8 cellular contexts compared by ENCODE assay signal in the genomic region with DNA sequence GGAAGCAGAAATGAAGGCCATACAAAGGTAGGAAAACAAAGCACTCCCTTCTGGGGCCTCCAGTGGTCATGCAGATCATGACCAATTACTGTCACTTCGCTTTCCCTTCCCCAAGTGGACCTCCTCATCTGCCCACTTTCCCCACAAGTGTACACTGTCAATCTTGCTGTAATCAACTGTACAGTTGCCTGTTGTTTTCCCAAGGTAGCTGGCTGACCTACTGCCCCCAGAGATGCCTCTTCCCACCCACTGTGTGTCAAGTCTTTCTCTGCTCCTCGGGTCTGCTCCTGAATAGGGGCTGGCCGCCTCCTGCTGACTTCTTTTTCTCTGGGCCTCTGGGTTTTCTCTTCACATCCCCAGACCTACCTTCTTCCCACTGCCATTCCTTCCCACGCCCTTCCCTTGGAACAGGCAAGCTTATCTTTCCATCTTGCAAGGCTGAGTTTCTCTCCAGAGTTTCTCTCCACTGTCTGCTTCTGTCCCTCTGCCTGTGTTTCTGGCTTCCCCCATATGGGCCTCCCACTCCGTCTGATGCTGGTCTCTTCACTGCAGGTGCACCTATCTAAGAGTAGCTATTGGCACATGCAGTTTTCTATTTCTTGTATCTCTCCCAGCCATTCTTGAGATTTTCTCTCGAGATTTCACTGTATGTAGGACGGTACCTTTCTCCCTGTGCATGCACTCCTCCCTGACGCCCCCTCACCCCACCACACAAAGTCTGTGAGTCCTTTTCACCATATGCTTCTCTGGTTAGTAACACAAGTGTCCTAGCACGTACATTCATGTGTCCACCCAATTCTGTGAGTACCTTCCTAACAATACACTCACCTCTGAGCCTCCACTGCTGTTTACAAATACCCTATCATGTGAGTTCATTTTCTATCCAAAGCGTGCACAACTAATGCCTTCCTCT. TPM values are rescaled to one million over a fixed set of nuclear protein-coding genes. Genes with fewer than 3 reads are reported as not detected.
DNase-seq lines count a peak whose midpoint lies in the region; TF ChIP-seq lines count a peak whose summit lies in the region.

No MANE protein-coding gene starts in this region.

- H4K20me1 ChIP-seq in OCI-LY3 (ENCODE audit: insufficient read depth, low read length), result peaks cover 28% of the 10 kb centered on the region

- H3K27me3 Mint-ChIP-seq in Calu3 (ENCODE audit: unreplicated experiment), result no peaks in the 10 kb centered on the region

- intact Hi-C loops in Calu3 (cut with micrococcal nuclease; ENCODE audit: unreplicated experiment), result loop anchor here (1.0 to 5.0 kb wide), 3 partner anchors 52 to 101 kb away; no protein-coding TSS in a partner anchor

- H3K27me3 ChIP-seq in OCI-LY3 (ENCODE audit: low read depth, low read length), result no peaks in the 10 kb centered on the region
- H3K27me3 ChIP-seq in esophagus (ENCODE audit: control insufficient read depth in 1 of 2, insufficient read depth in 2 of 2, low read length in 2 of 2), result no peaks in the 10 kb centered on the region
- no peaks in the 10 kb centered on the region for H3K27me3 ChIP-seq in neutrophil

- no peaks in the 10 kb centered on the region for H3K36me3 ChIP-seq in OCI-LY3 (replicated peaks; ENCODE audit: low read depth, low read length)
- no peaks in the 10 kb centered on the region for H3K36me3 ChIP-seq in esophagus (ENCODE audit: control insufficient read depth in 2 of 2, insufficient read depth in 2 of 2, low read length in 1 of 2)
- no peaks in the 10 kb centered on the region for H3K36me3 ChIP-seq in neutrophil

- TF ChIP-seq CTCF in Calu3 (IDR thresholded peaks at IDR 0.05; ENCODE audit: unreplicated experiment) (no peak), OCI-LY3 (IDR thresholded peaks at IDR 0.05; ENCODE audit: low read depth, low read length) (no peak), neutrophil (IDR thresholded peaks at IDR 0.05) (no peak)

- CTCF ChIA-PET in Calu3 (lab: Charles Lee), result interaction anchor here (1.1 to 5.1 kb wide), 3 partner anchors 120 to 385 kb away, joined by 6 to 37 read pairs (median 7); no protein-coding TSS in a partner anchor

- H3K9ac ChIP-seq in OCI-LY3 (ENCODE audit: low read length), result peak overlapping the region; percentile 96

- H3K27ac ChIP-seq in OCI-LY3 (ENCODE audit: low read length), result no peak overlapping the region
- H3K27ac ChIP-seq in esophagus (ENCODE audit: low read depth in 2 of 2, low read length in 1 of 2), result peak overlapping the region; percentile 92 to 98
- peak overlapping the region; percentile 99 for H3K27ac ChIP-seq in neutrophil

- H3K4me3 Mint-ChIP-seq in Calu3 (ENCODE audit: low read depth, unreplicated experiment), result peak overlapping the region; percentile 92

- peaks cover 39% of the 10 kb centered on the region for H3K36me3 Mint-ChIP-seq in Calu3 (ENCODE audit: insufficient read depth, unreplicated experiment)

- BruUV-seq in Calu3 (replicated peaks; lab: Mats Ljungman, UMichigan), result no TSS peak

- no peaks in the 10 kb centered on the region for H3K9me3 ChIP-seq in OCI-LY3 (ENCODE audit: insufficient read depth, low read length)
- no peaks in the 10 kb centered on the region for H3K9me3 ChIP-seq in esophagus (ENCODE audit: control insufficient read depth in 2 of 2, insufficient read depth in 1 of 2, low read depth in 1 of 2, low read length in 1 of 2)
- H3K9me3 ChIP-seq in neutrophil, result no peaks in the 10 kb centered on the region

- H3K9me3 Mint-ChIP-seq in Calu3 (ENCODE audit: low read depth, unreplicated experiment), result no peaks in the 10 kb centered on the region

- peak overlapping the region; percentile 95 for H3K4me3 ChIP-seq in OCI-LY3 (ENCODE audit: low read length)
- peak overlapping the region; percentile 86 to 96 for H3K4me3 ChIP-seq in esophagus (ENCODE audit: low read depth in 1 of 2, low read length in 2 of 2)
- peak overlapping the region; percentile 89 to 98 for H3K4me3 ChIP-seq in neutrophil (ENCODE audit: low read depth in 1 of 2, low read length in 1 of 2)

- peak overlapping the region; percentile 98 for H3K4me2 ChIP-seq in OCI-LY3 (ENCODE audit: low read length)

- peaks cover 70% of the 10 kb centered on the region for H3K79me2 ChIP-seq in OCI-LY3 (ENCODE audit: low read length)

- WGBS in esophagus, 2 donors, result 46 to 57% methylated on average over 10 of the region's 10 CpGs

- H3K4me1 ChIP-seq in OCI-LY3 (ENCODE audit: low read length), result peaks cover 31% of the 10 kb centered on the region
- H3K4me1 ChIP-seq in esophagus (ENCODE audit: control insufficient read depth in 2 of 2, insufficient read depth in 2 of 2, low read length in 1 of 2), result no peaks in the 10 kb centered on the region
- peaks cover 64 to 65% of the 10 kb centered on the region in 2 experiments for H3K4me1 ChIP-seq in neutrophil (ENCODE audit: control insufficient read depth in 1 of 2, insufficient read depth in 1 of 2, low read depth in 1 of 2, low read length in 1 of 2)

- H2AFZ ChIP-seq in OCI-LY3 (ENCODE audit: low read depth, low read length), result no peak overlapping the region

- peak overlapping the region; percentile 98 for H3K27ac Mint-ChIP-seq in Calu3 (ENCODE audit: unreplicated experiment)

- peak; percentile 11 for DNase-seq in Calu3
- DNase-seq in AML-193 (lab: John Stamatoyannopoulos, UW), result no peak
- DNase-seq in GOT3 (lab: John Stamatoyannopoulos, UW), result no peak
- DNase-seq in mucosa of gallbladder (ENCODE audit: low spot score), result no peak
- no peak for DNase-seq in DMS79 (lab: John Stamatoyannopoulos, UW)

- peaks cover 69% of the 10 kb centered on the region for H3K4me1 Mint-ChIP-seq in Calu3 (ENCODE audit: low read depth, unreplicated experiment)

RNA-seq across cellular contexts. Expression of a gene that starts 2.3 kb away (rescaled TPM):
- total RNA-seq in Calu3 (2022), result 56.2 and 57.7 TPM in 2 replicates
- 10 to 100 TPM; 29.1 to 39.6 TPM for polyA plus RNA-seq in esophagus
- 49.0 TPM for total RNA-seq in mucosa of gallbladder
